Comparison of ENCODE assay signal across 15 cellular contexts in the genomic region with DNA sequence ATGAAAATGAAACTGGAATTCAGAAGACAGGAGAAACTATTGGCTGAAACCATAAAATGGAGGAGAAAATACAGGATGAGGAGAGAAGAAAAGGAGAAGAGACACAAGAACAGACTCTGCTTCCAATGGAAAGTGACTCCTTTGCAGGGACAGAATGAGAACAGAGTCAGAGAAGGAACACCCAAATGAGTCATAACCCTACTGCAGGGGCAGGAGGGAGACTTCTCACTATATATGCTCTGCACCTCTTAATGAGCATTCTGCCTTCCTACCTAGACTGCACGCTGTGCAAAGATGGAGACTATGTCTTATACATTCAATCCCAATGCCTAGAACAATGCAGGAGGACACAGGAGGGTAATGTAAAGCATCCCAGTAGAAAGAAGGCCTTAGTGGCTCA. TPM values are rescaled to one million over a fixed set of nuclear protein-coding genes. Genes with fewer than 3 reads are reported as not detected.
DNase-seq lines count a peak whose midpoint lies in the region; ATAC-seq and TF ChIP-seq lines count a peak whose summit lies in the region.
"Had no signal": no experiment of that assay in that cellular context is flagged by ENCODE, and none has a peak within 500 bp of the region (broad histone marks: within the 10 kb centered on the region; RNA-seq: fewer than 3 reads in every experiment).

No MANE protein-coding gene starts in this region.

- no peak overlapping the region for H3K9ac ChIP-seq in mesendoderm (ENCODE audit: low read length)

- no peak overlapping the region for H2BK15ac ChIP-seq in mesendoderm (replicated peaks; ENCODE audit: low read depth)

- H3K56ac ChIP-seq in mesendoderm (ENCODE audit: low read length): no peak overlapping the region

- no peaks in the 10 kb centered on the region for H3K79me2 ChIP-seq in mesendoderm (ENCODE audit: control insufficient read depth, insufficient read depth, low read length)

- no peak overlapping the region for H2AK5ac ChIP-seq in mesendoderm (ENCODE audit: low read length)

- no peak overlapping the region for H3K4me2 ChIP-seq in mesendoderm (ENCODE audit: low read length)

- ATAC-seq in GM18511 (IDR thresholded peaks at IDR 0.05; ENCODE audit: unreplicated experiment): peak; percentile 70
- ATAC-seq in GM21526 (IDR thresholded peaks at IDR 0.05; ENCODE audit: low FRiP score, unreplicated experiment): peak; percentile 74
- ATAC-seq in HG03159 (IDR thresholded peaks at IDR 0.05; ENCODE audit: unreplicated experiment): peak; percentile 53

- no peak overlapping the region for H2BK120ac ChIP-seq in mesendoderm (ENCODE audit: low read depth, low read length)

- no peak overlapping the region for H4K8ac ChIP-seq in mesendoderm (ENCODE audit: low read depth, low read length)

- no peaks in the 10 kb centered on the region for H3K27me3 ChIP-seq in mesendoderm (ENCODE audit: insufficient read depth, low read length, poor library complexity)

- no peak for TF ChIP-seq CTCF in choroid plexus epithelial cell (conservative IDR thresholded peaks at IDR 0.05; ENCODE audit: low read depth, low read length)
- TF ChIP-seq CTCF in GM10266 (IDR thresholded peaks at IDR 0.05; ENCODE audit: control insufficient read depth, insufficient read depth, low read depth, missing control alignments): no peak

- H3K4ac ChIP-seq in mesendoderm (ENCODE audit: low read depth, low read length): no peak overlapping the region

- no peak overlapping the region for H3K18ac ChIP-seq in mesendoderm (ENCODE audit: low read length)

- H3K79me1 ChIP-seq in mesendoderm (ENCODE audit: low read length): no peaks in the 10 kb centered on the region

- no peak overlapping the region for H3K27ac ChIP-seq in mesendoderm (ENCODE audit: low read depth, low read length)

- H3K36me3 ChIP-seq in mesendoderm (ENCODE audit: control insufficient read depth, insufficient read depth, low read length): no peaks in the 10 kb centered on the region

- no peak overlapping the region for H4K5ac ChIP-seq in mesendoderm (ENCODE audit: low read length)

- no CpG with 5 or more reads among the region's 1 CpG for WGBS in mesendoderm (ENCODE audit: extremely low coverage, insufficient coverage, low lambda C conversion rate)

- DNase-seq in choroid plexus epithelial cell (ENCODE audit: low read depth) (peak; percentile 19), mesendoderm (no peak), activated gamma-delta T cell (lab: John Stamatoyannopoulos, UW) (no peak), GM10266 (ENCODE audit: extremely low spot score) (no peak), SKM-1 treated with dmso at 0.1 percent for 144 hours (lab: John Stamatoyannopoulos, UW; ENCODE audit: unreplicated experiment) (no peak)
- DNase-seq: activated B cell treated with CpG ODN at 0.5 μM for 24 hours; activated T-cell treated with anti-CD3 and anti-CD28 coated beads, Interleukin-2, amount 50 U/mL, for 48 hours; CD4-positive, CD25-positive, alpha-beta regulatory T cell; MV-4-11; NCI-H526; stimulated activated naive CD4-positive, alpha-beta T cell treated with Interleukin-2 at 50 U/mL for 16 hours had no signal

- H2BK5ac ChIP-seq in mesendoderm (ENCODE audit: low read length): no peak overlapping the region

- no peak overlapping the region for H3K4me3 ChIP-seq in choroid plexus epithelial cell (ENCODE audit: low read depth, low read length)
- no peak overlapping the region for H3K4me3 ChIP-seq in mesendoderm (ENCODE audit: low read length)

- no peaks in the 10 kb centered on the region for H3K4me1 ChIP-seq in mesendoderm (ENCODE audit: control insufficient read depth, low read depth, low read length)

- H3K23ac ChIP-seq in mesendoderm (ENCODE audit: low read length): no peak overlapping the region

RNA-seq across cellular contexts. Expression of gene SAXO1, which starts 2.1 kb away (rescaled TPM):
- polyA plus RNA-seq in mesendoderm (2013, experiment 1 of 2): 0.01 TPM
- 0.04 TPM for polyA plus RNA-seq in mesendoderm (2013, experiment 2 of 2)
- polyA plus RNA-seq: endothelial cell of umbilical vein had no signal

RNA-seq across cellular contexts. Expression of gene RRAGA, which starts 18.3 kb away (rescaled TPM):
- 41.0 TPM for polyA plus RNA-seq in mesendoderm (2013, experiment 1 of 2)
- 41.9 TPM for polyA plus RNA-seq in mesendoderm (2013, experiment 2 of 2)
